27 cellular contexts compared by ENCODE assay signal in genomic region chr7:15123901-15124300, GRCh38.
DNase-seq lines count a peak whose midpoint lies in the region; ATAC-seq lines count a peak whose summit lies in the region.
"Had no signal": no experiment of that assay in that cellular context is flagged by ENCODE, and none has a peak within 500 bp of the region (broad histone marks: within the 10 kb centered on the region; RNA-seq: fewer than 3 reads in every experiment).

No MANE protein-coding gene starts in this region.

- DNase-seq in DMS153 (lab: John Stamatoyannopoulos, UW) (peak; percentile 23), DMS153 treated with DMSO at 0.1 percent for 48 hours (lab: John Stamatoyannopoulos, UW; ENCODE audit: unreplicated experiment) (no peak), NCI-H2107 (lab: John Stamatoyannopoulos, UW) (peak; percentile 47), caudate nucleus (lab: John Stamatoyannopoulos, UW) (peak in 1 of 61 donors; percentile 16), renal cortical epithelial cell (ENCODE audit: low read depth) (peak; percentile 16)
- DNase-seq: ACHN; Caco-2; CD4-positive, alpha-beta memory T cell; DMS 273 treated with DMSO at 0.1 percent for 48 hours; H7; KG1; MV-4-11; NCI-H1417; NCI-H1694 treated with DMSO at 0.1 percent for 48 hours; NCI-H2171; NCI-H345; NCI-H524 treated with DMSO at 0.1 percent for 48 hours; OCI-M1; T-helper 17 cell had no signal

- H3K27ac ChIP-seq in caudate nucleus (ENCODE audit: low read depth, low read length): peak overlapping the region; percentile 28
- H3K27ac ChIP-seq: 22Rv1, BLaER1, HL-60, SJSA1 had no signal

- ATAC-seq in GM18868 (IDR thresholded peaks at IDR 0.05; ENCODE audit: unreplicated experiment) (no peak), GM18907 (IDR thresholded peaks at IDR 0.05; ENCODE audit: unreplicated experiment) (no peak), HG03159 (IDR thresholded peaks at IDR 0.05; ENCODE audit: unreplicated experiment) (no peak)
- ATAC-seq: Right ventricle myocardium inferior, T-helper 17 cell had no signal
